In genomic region chr7:144415858-144416257, GRCh38 we compare ENCODE assay signal across 16 cellular contexts. TPM values are rescaled to one million over a fixed set of nuclear protein-coding genes. Genes with fewer than 3 reads are reported as not detected.
DNase-seq lines count a peak whose midpoint lies in the region; ATAC-seq and TF ChIP-seq lines count a peak whose summit lies in the region.
"Had no signal": no experiment of that assay in that cellular context is flagged by ENCODE, and none has a peak within 500 bp of the region (broad histone marks: within the 10 kb centered on the region; RNA-seq: fewer than 3 reads in every experiment).

No MANE protein-coding gene starts in this region.

- H3K9me3 ChIP-seq in RWPE2 (ENCODE audit: severe bottlenecking) (no peaks in the 10 kb centered on the region), suprapubic skin (no peaks in the 10 kb centered on the region), heart right ventricle (peaks cover 0 to 13% (median 0%) of the 10 kb centered on the region in 11 donors)
- H3K9me3 ChIP-seq: BE2C had no signal

- ATAC-seq in RWPE2 (ENCODE audit: low read depth): peak; percentile 60
- ATAC-seq in foreskin keratinocyte: peak; percentile 77
- no peak for ATAC-seq in heart right ventricle
- ATAC-seq: GM23338 had no signal

- no peaks in the 10 kb centered on the region for H3K36me3 ChIP-seq in RWPE2 (ENCODE audit: low read depth)
- H3K36me3 ChIP-seq in suprapubic skin: no peaks in the 10 kb centered on the region
- no peaks in the 10 kb centered on the region for H3K36me3 ChIP-seq in heart right ventricle
- H3K36me3 ChIP-seq: BE2C had no signal

- no peak for DNase-seq in RWPE2 (ENCODE audit: low spot score)
- DNase-seq in epithelial cell of esophagus (ENCODE audit: low read depth): peak; percentile 68
- DNase-seq in foreskin keratinocyte: peak in 1 of 2 donors; percentile 19
- DNase-seq in suprapubic skin (ENCODE audit: low spot score in 2 of 2): no peak
- no peak for DNase-seq in COR-L47 (lab: John Stamatoyannopoulos, UW)
- DNase-seq in heart right ventricle: no peak
- no peak for DNase-seq in superior temporal gyrus (ENCODE audit: extremely low spot score)
- DNase-seq: BE2C; C1 segment of cervical spinal cord; Caco-2; CD4-positive, CD25-positive, alpha-beta regulatory T cell; CD8-positive, alpha-beta memory T cell; HCEC 1CT had no signal

- no peak for TF ChIP-seq POLR2A in suprapubic skin (IDR thresholded peaks at IDR 0.05)

- H3K4me3 ChIP-seq in RWPE2 (ENCODE audit: severe bottlenecking) (no peak overlapping the region), epithelial cell of esophagus (ENCODE audit: low read length) (no peak overlapping the region), suprapubic skin (no peak overlapping the region), heart right ventricle (no peak overlapping the region)
- H3K4me3 ChIP-seq: GM23338 had no signal

- intact Hi-C loops in heart right ventricle (cut with DNase I): no loop called here

- H3K27me3 ChIP-seq in RWPE2 (ENCODE audit: insufficient read depth, poor library complexity, severe bottlenecking): no peaks in the 10 kb centered on the region
- H3K27me3 ChIP-seq in foreskin keratinocyte: no peaks in the 10 kb centered on the region
- no peaks in the 10 kb centered on the region for H3K27me3 ChIP-seq in suprapubic skin
- H3K27me3 ChIP-seq in heart right ventricle: no peaks in the 10 kb centered on the region
- H3K27me3 ChIP-seq: BE2C had no signal

- no peak for TF ChIP-seq EP300 in suprapubic skin (IDR thresholded peaks at IDR 0.05)

- H3K27ac ChIP-seq in RWPE2 (ENCODE audit: poor library complexity, severe bottlenecking): peak overlapping the region; percentile 31
- H3K27ac ChIP-seq in foreskin keratinocyte: peak overlapping the region; percentile 80
- H3K27ac ChIP-seq in suprapubic skin: peak overlapping the region; percentile 41
- no peak overlapping the region for H3K27ac ChIP-seq in heart right ventricle

- TF ChIP-seq CTCF in RWPE2 (IDR thresholded peaks at IDR 0.05; ENCODE audit: poor library complexity, severe bottlenecking): no peak
- TF ChIP-seq CTCF in epithelial cell of esophagus (IDR thresholded peaks at IDR 0.05; ENCODE audit: insufficient read depth, low read depth, low read length, missing control alignments): no peak
- TF ChIP-seq CTCF in foreskin keratinocyte (conservative IDR thresholded peaks at IDR 0.05): no peak
- no peak for TF ChIP-seq CTCF in suprapubic skin (IDR thresholded peaks at IDR 0.05)
- TF ChIP-seq CTCF in heart right ventricle (IDR thresholded peaks at IDR 0.05): no peak

- H3K4me1 ChIP-seq in RWPE2 (ENCODE audit: insufficient read depth, poor library complexity, severe bottlenecking): peaks cover 18% of the 10 kb centered on the region
- peaks cover 8% of the 10 kb centered on the region for H3K4me1 ChIP-seq in foreskin keratinocyte
- peaks cover 4% of the 10 kb centered on the region for H3K4me1 ChIP-seq in suprapubic skin
- H3K4me1 ChIP-seq in heart right ventricle: no peaks in the 10 kb centered on the region
- H3K4me1 ChIP-seq: BE2C had no signal

RNA-seq across cellular contexts. Expression of gene NOBOX, which starts 12.4 kb away (rescaled TPM):
- not detected in 2 replicates for total RNA-seq in foreskin keratinocyte
- not detected in 2 replicates for polyA plus RNA-seq in foreskin keratinocyte
- not detected for total RNA-seq in suprapubic skin
- total RNA-seq in heart right ventricle: not detected
- not detected for polyA plus RNA-seq in heart right ventricle
- total RNA-seq: A172; Caco-2; CD4-positive, CD25-positive, alpha-beta regulatory T cell; CD8-positive, alpha-beta memory T cell; GM23338; HT1080 had no signal
- polyA plus RNA-seq: CD4-positive, CD25-positive, alpha-beta regulatory T cell; CD8-positive, alpha-beta memory T cell; GM23338 had no signal

Comparison
In these comparisons a context has a peak if more than half of its experiments do, and no peak if none do; other contexts are left out.
1. ATAC-seq: peak in RWPE2 (single experiment) and foreskin keratinocyte (single experiment); none in heart right ventricle (0 of 8).
2. H3K27ac ChIP-seq: peak in RWPE2 (single experiment), foreskin keratinocyte (single experiment) and suprapubic skin (single experiment); none in heart right ventricle (0 of 10).